8 cellular contexts compared by ENCODE assay signal in genomic region chr9:136631038-136632000, GRCh38.
DNase-seq lines count a peak whose midpoint lies in the region; ATAC-seq and TF ChIP-seq lines count a peak whose summit lies in the region.

No MANE protein-coding gene starts in this region.

- peak; percentile 95 for ATAC-seq in activated CD4-positive, CD25-positive, alpha-beta regulatory T cell treated with anti-CD3 and anti-CD28 coated beads, Interleukin-2, amount 50 U/mL, for 24 hours
- no peak for ATAC-seq in HG02870 (IDR thresholded peaks at IDR 0.05; ENCODE audit: unreplicated experiment)

- TF ChIP-seq CTCF in cardiac fibroblast (IDR thresholded peaks at IDR 0.05; ENCODE audit: low read depth, low read length) = peak; percentile 87

- peak; percentile 12 for DNase-seq in NK-92 treated with Interleukin-12 subunit alpha and Interleukin-12 subunit beta, amount 100 ng/mL, for 24 hours (lab: John Stamatoyannopoulos, UW)
- no peak for DNase-seq in NK-92 (lab: John Stamatoyannopoulos, UW; ENCODE audit: unreplicated experiment)
- DNase-seq in NCI-H2227 (lab: John Stamatoyannopoulos, UW; ENCODE audit: unreplicated experiment) = peak; percentile 79
- peak; percentile 86 to 88 for DNase-seq in cardiac fibroblast (ENCODE audit: low read depth in 2 of 2)
- peak; percentile 93 for DNase-seq in left kidney (ENCODE audit: low read depth, low spot score)
- peak; percentile 70 for DNase-seq in stimulated activated CD4-positive, alpha-beta T cell treated with anti-CD3 and anti-CD28 coated beads, Interleukin-4, amount 100 ng/mL, for 24 hours

- H3K4me3 ChIP-seq in cardiac fibroblast (replicated peaks in 1 of 2; ENCODE audit: low read depth in 2 of 2, low read length in 2 of 2) = no peak overlapping the region
